7 cellular contexts compared by ENCODE assay signal in the genomic region with DNA sequence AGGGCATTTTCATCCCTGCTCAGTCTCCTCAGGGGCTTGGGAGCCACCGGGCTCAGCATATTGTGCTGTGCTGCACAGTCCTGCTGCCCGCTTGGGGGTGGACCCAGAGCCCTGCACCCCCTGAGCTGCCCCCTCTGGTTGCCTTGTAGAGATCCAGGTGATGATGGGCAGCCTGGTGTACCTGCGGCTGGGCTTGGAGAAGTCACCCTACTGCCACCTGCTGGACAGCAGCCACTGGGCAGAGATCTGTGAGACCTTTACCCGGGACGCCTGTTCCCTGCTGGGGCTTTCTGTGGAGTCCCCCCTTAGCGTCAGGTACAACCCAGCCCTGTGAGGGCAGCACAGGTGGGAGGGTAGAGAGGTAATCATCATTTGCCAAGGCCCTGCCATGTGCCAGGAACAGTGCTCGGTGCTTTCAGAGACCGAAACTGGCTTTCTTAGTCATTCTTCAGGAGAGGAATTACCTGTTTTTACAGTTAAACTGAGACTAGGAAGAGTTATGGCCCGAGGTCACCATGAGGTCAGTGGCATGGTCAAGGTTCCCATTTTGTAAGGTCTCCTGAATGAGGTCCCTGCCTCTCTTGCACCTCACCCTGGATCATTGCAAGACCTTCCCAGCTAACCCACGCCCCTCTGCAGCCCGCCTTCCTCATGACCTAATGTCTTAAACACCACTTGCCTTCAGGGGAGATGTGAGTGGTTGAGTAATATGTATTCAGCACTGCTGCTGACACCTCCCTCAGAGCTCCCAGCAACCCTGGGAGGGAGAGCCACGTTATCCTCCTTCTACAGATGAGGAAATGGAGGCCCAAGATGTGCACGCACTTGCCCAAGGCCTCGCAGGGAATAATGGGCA. TPM values are rescaled to one million over a fixed set of nuclear protein-coding genes. Genes with fewer than 3 reads are reported as not detected.
DNase-seq lines count a peak whose midpoint lies in the region; ATAC-seq and TF ChIP-seq lines count a peak whose summit lies in the region.

No MANE protein-coding gene starts in this region.

- peaks cover 65% of the 10 kb centered on the region for H3K36me3 ChIP-seq in osteoblast (ENCODE audit: insufficient read depth, low read length)
- H3K36me3 ChIP-seq in upper lobe of left lung = peaks cover 33 to 98% (median 80%) of the 10 kb centered on the region in 4 donors

- DNase-seq in NCI-H748 (lab: John Stamatoyannopoulos, UW; ENCODE audit: unreplicated experiment) (peak; percentile 70), epithelial cell of prostate (ENCODE audit: low read depth, low spot score) (peak; percentile 88), osteoblast (ENCODE audit: insufficient read length, low spot score, missing footprints) (peak; percentile 87), upper lobe of left lung (peak in 1 of 2 donors; percentile 66)
- peak; percentile 46 to 54 for DNase-seq in activated CD8-positive, alpha-beta memory T cell treated with anti-CD3 and anti-CD28 coated beads for 4 hours (ENCODE audit: low read depth in 2 of 2)

- H3K4me1 ChIP-seq in osteoblast (ENCODE audit: insufficient read depth, low read length) = no peaks in the 10 kb centered on the region
- H3K4me1 ChIP-seq in upper lobe of left lung = no peaks in the 10 kb centered on the region

- no peaks in the 10 kb centered on the region for H3K9me3 ChIP-seq in osteoblast (ENCODE audit: low read depth, low read length)
- no peaks in the 10 kb centered on the region for H3K9me3 ChIP-seq in upper lobe of left lung

- H3K27ac ChIP-seq in epithelial cell of prostate (peak overlapping the region; percentile 85), osteoblast (ENCODE audit: low read depth, low read length) (no peak overlapping the region), upper lobe of left lung (no peak overlapping the region)

- TF ChIP-seq CTCF in GM12875 (IDR thresholded peaks at IDR 0.05; ENCODE audit: borderline replicate concordance, insufficient read depth, low read depth, low read length) (peak; percentile 89), osteoblast (IDR thresholded peaks at IDR 0.05; ENCODE audit: extremely low read depth, low read depth, low read length) (peak; percentile 66), upper lobe of left lung (IDR thresholded peaks at IDR 0.05) (peak; percentile 50 to 78 (median 66))

- H4K20me1 ChIP-seq in osteoblast (ENCODE audit: insufficient read depth, low read length) = no peaks in the 10 kb centered on the region

- no peak overlapping the region for H3K4me2 ChIP-seq in osteoblast (ENCODE audit: insufficient read depth, low read length)

- WGBS in upper lobe of left lung, 2 donors = 63 to 79% methylated on average over 6 to 14 of the region's 14 CpGs

- H3K27me3 ChIP-seq in osteoblast (ENCODE audit: insufficient read depth, low read length) (no peaks in the 10 kb centered on the region), upper lobe of left lung (no peaks in the 10 kb centered on the region)

- H3K4me3 ChIP-seq in GM12875 (ENCODE audit: low read depth, low read length) (no peak overlapping the region), osteoblast (ENCODE audit: insufficient read depth, low read length) (no peak overlapping the region), upper lobe of left lung (no peak overlapping the region)

- no peak for TF ChIP-seq EP300 in upper lobe of left lung (IDR thresholded peaks at IDR 0.05)

- H3K79me2 ChIP-seq in osteoblast (ENCODE audit: insufficient read depth, low read length) = no peaks in the 10 kb centered on the region

- ATAC-seq in HG03064 (IDR thresholded peaks at IDR 0.05; ENCODE audit: low read depth, unreplicated experiment) (peak; percentile 53), upper lobe of left lung (ENCODE audit: low FRiP score in 2 of 2) (peak; percentile 45 to 61)

- TF ChIP-seq POLR2A in upper lobe of left lung (IDR thresholded peaks at IDR 0.05) = no peak

- H2AFZ ChIP-seq in osteoblast (ENCODE audit: low read length) = no peak overlapping the region

RNA-seq across cellular contexts. Expression of a gene that starts 7.5 kb away (rescaled TPM):
- total RNA-seq in osteoblast (66.2 and 71.3 TPM in 2 replicates), upper lobe of left lung (100 to 1,000 TPM in 2 of 6 donors, 10 to 100 TPM in 4; 61.0 to 117 (median 86.9) TPM)

RNA-seq across cellular contexts. Expression of a gene that starts 15.4 kb away (rescaled TPM):
- total RNA-seq in osteoblast (20.0 and 20.6 TPM in 2 replicates), upper lobe of left lung (10 to 100 TPM; 36.2 to 70.2 (median 46.0) TPM)

RNA-seq across cellular contexts. Expression of a gene that starts 32.9 kb away (rescaled TPM):
- total RNA-seq in osteoblast = under 0.01 TPM in 2 replicates
- total RNA-seq in upper lobe of left lung = 10 to 100 TPM in 2 of 6 donors, 1 to 10 TPM in 4; 3.2 to 12.6 (median 5.8) TPM

RNA-seq across cellular contexts. Expression of a gene that starts 41.0 kb away (rescaled TPM):
- total RNA-seq in osteoblast = not detected in 2 replicates
- total RNA-seq in upper lobe of left lung = not detected

RNA-seq across cellular contexts. Expression of a gene that starts 58.1 kb away (rescaled TPM):
- total RNA-seq in osteoblast (40.9 and 42.4 TPM in 2 replicates), upper lobe of left lung (100 to 1,000 TPM in 3 of 6 donors, 10 to 100 TPM in 3; 61.8 to 133 (median 97.7) TPM)
